In genomic region chr2:25347205-25347815, GRCh38 we compare ENCODE assay signal across 11 cellular contexts. TPM values are rescaled to one million over a fixed set of nuclear protein-coding genes. Genes with fewer than 3 reads are reported as not detected.
DNase-seq lines count a peak whose midpoint lies in the region; ATAC-seq, FAIRE-seq and TF ChIP-seq lines count a peak whose summit lies in the region.
"Had no signal": no experiment of that assay in that cellular context is flagged by ENCODE, and none has a peak within 500 bp of the region (broad histone marks: within the 10 kb centered on the region; RNA-seq: fewer than 3 reads in every experiment).

No MANE protein-coding gene starts in this region.

- no peaks in the 10 kb centered on the region for H3F3A ChIP-seq in smooth muscle cell (ENCODE audit: low read depth)

- peaks cover 17% of the 10 kb centered on the region for H3K4me1 Mint-ChIP-seq in astrocyte (ENCODE audit: low read depth, unreplicated experiment)

- H2AFZ ChIP-seq in astrocyte (ENCODE audit: low read depth, low read length) (no peak overlapping the region), smooth muscle cell (ENCODE audit: low read depth) (no peak overlapping the region)

- no peak for TF ChIP-seq EP300 in upper lobe of left lung (IDR thresholded peaks at IDR 0.05)

- H3K4me3 ChIP-seq in MG63 = no peak overlapping the region
- H3K4me3 ChIP-seq in astrocyte (ENCODE audit: insufficient read depth, low read depth, low read length) = no peak overlapping the region
- H3K4me3 ChIP-seq in smooth muscle cell = no peak overlapping the region
- no peak overlapping the region for H3K4me3 ChIP-seq in upper lobe of left lung

- no peak for ATAC-seq in GM21390 (IDR thresholded peaks at IDR 0.05; ENCODE audit: unreplicated experiment)
- ATAC-seq in upper lobe of left lung (ENCODE audit: low FRiP score in 2 of 2) = no peak

- H3K4me3 Mint-ChIP-seq in astrocyte (ENCODE audit: unreplicated experiment) = no peak overlapping the region

- no peaks in the 10 kb centered on the region for H3K9me3 Mint-ChIP-seq in astrocyte (ENCODE audit: unreplicated experiment)

- H4K20me1 ChIP-seq in astrocyte (ENCODE audit: insufficient read depth, low read length) (peaks cover 6% of the 10 kb centered on the region), smooth muscle cell (ENCODE audit: low read depth) (no peaks in the 10 kb centered on the region)

- FAIRE-seq in GM12891 (lab: Jason Lieb, UNC) (peak; percentile 56), astrocyte (lab: Jason Lieb, UNC) (no peak)

- no peak for TF ChIP-seq CTCF in astrocyte (IDR thresholded peaks at IDR 0.05; ENCODE audit: insufficient read depth, low read depth, low read length)
- TF ChIP-seq CTCF in smooth muscle cell (IDR thresholded peaks at IDR 0.05; ENCODE audit: borderline replicate concordance, insufficient read depth, poor library complexity, severe bottlenecking) = no peak
- TF ChIP-seq CTCF in upper lobe of left lung (IDR thresholded peaks at IDR 0.05) = no peak

- 66% methylated on average over 7 of the region's 7 CpGs for WGBS in smooth muscle cell (ENCODE audit: low lambda C conversion rate)
- WGBS in upper lobe of left lung, 2 donors = 72 to 81% methylated on average over 7 of the region's 7 CpGs

- DNase-seq in GM12891 (ENCODE audit: insufficient read length, low spot score) (no peak), MG63 (peak; percentile 45), astrocyte (ENCODE audit: low read depth) (peak; percentile 47), smooth muscle cell (lab: John Stamatoyannopoulos, UW; ENCODE audit: unreplicated experiment) (no peak), NCI-H1417 treated with DMSO at 0.1 percent for 48 hours (lab: John Stamatoyannopoulos, UW) (no peak), upper lobe of left lung (no peak)
- DNase-seq: erythroblast, islet precursor cell, NCI-H2227 treated with DMSO at 0.1 percent for 48 hours, occipital lobe had no signal

- H3K9me3 ChIP-seq in MG63 (no peaks in the 10 kb centered on the region), astrocyte (ENCODE audit: insufficient read depth, low read depth, low read length) (no peaks in the 10 kb centered on the region), smooth muscle cell (replicated peaks; ENCODE audit: low read depth) (no peaks in the 10 kb centered on the region), upper lobe of left lung (no peaks in the 10 kb centered on the region)

- no peak overlapping the region for H3K27ac Mint-ChIP-seq in astrocyte (ENCODE audit: unreplicated experiment)

- no peaks in the 10 kb centered on the region for H3K36me3 ChIP-seq in MG63
- H3K36me3 ChIP-seq in astrocyte (ENCODE audit: insufficient read depth, low read length) = no peaks in the 10 kb centered on the region
- no peaks in the 10 kb centered on the region for H3K36me3 ChIP-seq in smooth muscle cell (ENCODE audit: low read depth)
- no peaks in the 10 kb centered on the region for H3K36me3 ChIP-seq in upper lobe of left lung

- H3K9ac ChIP-seq in astrocyte (ENCODE audit: low read length) (no peak overlapping the region), smooth muscle cell (ENCODE audit: low read depth) (no peak overlapping the region)

- H3K4me1 ChIP-seq in astrocyte (ENCODE audit: insufficient read depth, low read length) = peaks cover 19% of the 10 kb centered on the region
- H3K4me1 ChIP-seq in smooth muscle cell (ENCODE audit: low read depth) = no peaks in the 10 kb centered on the region
- H3K4me1 ChIP-seq in upper lobe of left lung = peaks cover 5 to 8% (median 6%) of the 10 kb centered on the region in 4 donors

- H3K27ac ChIP-seq in astrocyte (ENCODE audit: low read depth, low read length) (no peak overlapping the region), smooth muscle cell (ENCODE audit: low read depth) (no peak overlapping the region), upper lobe of left lung (no peak overlapping the region)

- H3K4me2 ChIP-seq in astrocyte (ENCODE audit: low read length) = peak overlapping the region; percentile 33
- H3K4me2 ChIP-seq in smooth muscle cell = peak overlapping the region; percentile 58

- H3K36me3 Mint-ChIP-seq in astrocyte (ENCODE audit: low read depth, unreplicated experiment) = peaks cover 2% of the 10 kb centered on the region

- no peak for TF ChIP-seq POLR2A in GM12891 (IDR thresholded peaks at IDR 0.05; ENCODE audit: low read depth, low read length)
- no peak for TF ChIP-seq POLR2A in upper lobe of left lung (IDR thresholded peaks at IDR 0.05)

- H3K27me3 ChIP-seq in MG63 (no peaks in the 10 kb centered on the region), astrocyte (ENCODE audit: insufficient read depth, low read length) (no peaks in the 10 kb centered on the region), smooth muscle cell (ENCODE audit: low read depth) (no peaks in the 10 kb centered on the region), upper lobe of left lung (no peaks in the 10 kb centered on the region)

- peaks cover 9% of the 10 kb centered on the region for H3K27me3 Mint-ChIP-seq in astrocyte (ENCODE audit: low read depth, unreplicated experiment)

- H3K79me2 ChIP-seq in astrocyte (ENCODE audit: insufficient read depth, low read length) (no peaks in the 10 kb centered on the region), smooth muscle cell (ENCODE audit: low read depth) (no peaks in the 10 kb centered on the region)

TF ChIP-seq in GM12891, 5 proteins besides CTCF, POLR2A, EP300 and RAD21:
- no peak for TF ChIP-seq SPI1 (IDR thresholded peaks at IDR 0.05; ENCODE audit: low read depth, low read length)
- TF ChIP-seq POU2F2 (IDR thresholded peaks at IDR 0.05; ENCODE audit: low read depth, low read length) = no peak
- no peak for TF ChIP-seq TAF1 (IDR thresholded peaks at IDR 0.05; ENCODE audit: low read depth, low read length)
- no peak for TF ChIP-seq PAX5 (IDR thresholded peaks at IDR 0.05; ENCODE audit: insufficient read depth, low read length, severe bottlenecking)
- no peak for TF ChIP-seq POLR2AphosphoS5 (IDR thresholded peaks at IDR 0.05; ENCODE audit: low read depth, low read length)

RNA-seq across cellular contexts. Expression of gene DNMT3A, which starts 5.6 kb away (rescaled TPM):
- polyA plus RNA-seq in GM12891 (2012; ENCODE audit: low read depth, missing spikeins) = 35.0 TPM
- 6.0 and 9.2 TPM in 2 replicates for total RNA-seq in MG63 (2014; rRNA removed; shearing (Covaris generic); ENCODE audit: low replicate concordance)
- 51.4 and 58.1 TPM in 2 replicates for total RNA-seq in astrocyte
- total RNA-seq in smooth muscle cell = 16.1 and 16.4 TPM in 2 replicates
- polyA plus RNA-seq in smooth muscle cell = 18.9 and 19.9 TPM in 2 replicates
- total RNA-seq in upper lobe of left lung = 10 to 100 TPM in 5 of 6 donors, 1 to 10 TPM in 1; 7.8 to 49.2 (median 30.4) TPM

Comparison
In these comparisons a context has a peak if more than half of its experiments do, and no peak if none do; other contexts are left out.
1. DNase-seq: peak in MG63 (single experiment) and astrocyte (single experiment); none in GM12891 (single experiment), smooth muscle cell (single experiment), NCI-H1417 treated with DMSO at 0.1 percent for 48 hours (single experiment) and upper lobe of left lung (0 of 2).